In the genomic region with DNA sequence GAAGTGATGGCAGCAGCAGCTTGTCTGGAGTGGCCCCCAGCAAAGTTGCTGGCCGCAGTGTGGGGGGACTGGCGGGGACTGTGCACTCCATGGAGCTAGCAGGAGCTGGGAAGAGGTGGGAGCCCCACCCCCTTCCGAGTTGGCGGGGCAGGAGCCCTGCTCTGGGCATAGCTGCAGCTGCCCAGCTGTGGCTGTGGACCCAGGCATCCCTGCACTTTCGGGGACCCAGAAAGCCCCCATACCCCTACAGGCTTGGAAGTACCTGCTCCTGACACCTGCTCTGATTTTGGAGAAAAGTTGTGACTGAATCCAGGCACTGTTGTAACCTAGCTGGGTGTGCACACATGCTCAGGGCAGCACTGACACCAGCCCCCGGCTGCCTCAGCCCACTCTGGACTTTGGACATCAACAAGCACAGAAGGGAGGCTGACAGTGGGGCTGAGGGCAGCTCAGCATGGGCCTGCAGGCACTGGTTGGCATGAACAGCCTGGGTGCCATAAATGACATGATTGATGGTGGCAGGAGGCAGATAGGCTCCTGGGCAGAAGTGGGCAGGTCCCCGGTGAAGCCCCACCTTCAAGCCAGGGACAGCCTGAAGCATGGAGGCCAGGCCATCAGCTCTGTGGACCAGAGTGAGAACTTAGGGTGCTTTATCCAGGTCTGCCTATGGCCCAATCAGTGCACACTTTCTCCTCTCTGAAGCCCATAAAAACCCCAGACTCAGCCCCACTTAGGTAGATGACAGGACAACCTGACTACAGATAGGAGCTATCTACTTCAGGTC, we compare ENCODE assay signal across 1 cellular context.
TF ChIP-seq lines count a peak whose summit lies in the region.

No MANE protein-coding gene starts in this region.

TF ChIP-seq in HepG2, 621 proteins besides CTCF, POLR2A, EP300 and RAD21 (continued from another document and continues in another):
- TF ChIP-seq, protein P1, sequence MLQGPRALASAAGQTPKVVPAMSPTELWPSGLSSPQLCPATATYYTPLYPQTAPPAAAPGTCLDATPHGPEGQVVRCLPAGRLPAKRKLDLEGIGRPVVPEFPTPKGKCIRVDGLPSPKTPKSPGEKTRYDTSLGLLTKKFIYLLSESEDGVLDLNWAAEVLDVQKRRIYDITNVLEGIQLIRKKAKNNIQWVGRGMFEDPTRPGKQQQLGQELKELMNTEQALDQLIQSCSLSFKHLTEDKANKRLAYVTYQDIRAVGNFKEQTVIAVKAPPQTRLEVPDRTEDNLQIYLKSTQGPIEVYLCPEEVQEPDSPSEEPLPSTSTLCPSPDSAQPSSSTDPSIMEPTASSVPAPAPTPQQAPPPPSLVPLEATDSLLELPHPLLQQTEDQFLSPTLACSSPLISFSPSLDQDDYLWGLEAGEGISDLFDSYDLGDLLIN (CRISPR knock-in tag; IDR thresholded peaks at IDR 0.05; ENCODE audit: borderline replicate concordance), result 0 out of 2 replicates have a peak, but pooled peaks have one; percentile 25
- TF ChIP-seq HINFP (CRISPR knock-in tag; IDR thresholded peaks at IDR 0.05; ENCODE audit: low read depth) (peak; percentile 89), WIZ (CRISPR knock-in tag; IDR thresholded peaks at IDR 0.05) (no peak), FOXK1 (CRISPR knock-in tag; IDR thresholded peaks at IDR 0.05; ENCODE audit: borderline replicate concordance, low read depth) (peak; percentile 93; the same call in 1 of the 2 replicates), MNT (IDR thresholded peaks at IDR 0.05) (peak; percentile 53), NFKB2 (CRISPR knock-in tag; IDR thresholded peaks at IDR 0.05; ENCODE audit: borderline replicate concordance) (peak; percentile 73; the same call in 1 of the 2 replicates), TFDP1 (CRISPR knock-in tag; IDR thresholded peaks at IDR 0.05; ENCODE audit: borderline replicate concordance) (no peak), NR0B2 (CRISPR knock-in tag; IDR thresholded peaks at IDR 0.05) (peak; percentile 15; the same call in 1 of the 2 replicates), KDM1A (CRISPR knock-in tag; IDR thresholded peaks at IDR 0.05) (0 out of 2 replicates have a peak, but pooled peaks have one; percentile 54), IRF9 (CRISPR knock-in tag; IDR thresholded peaks at IDR 0.05; ENCODE audit: borderline replicate concordance) (peak; percentile 32; the same call in 1 of the 2 replicates), MEIS2 (CRISPR knock-in tag; IDR thresholded peaks at IDR 0.05) (peak; percentile 75; the same call in 1 of the 2 replicates), ATM (IDR thresholded peaks at IDR 0.05; ENCODE audit: borderline replicate concordance) (no peak), HOXD1 (CRISPR knock-in tag; IDR thresholded peaks at IDR 0.05) (peak; percentile 64; the same call in 1 of the 2 replicates), ZNF552 (CRISPR knock-in tag; IDR thresholded peaks at IDR 0.05; ENCODE audit: borderline replicate concordance) (0 out of 2 replicates have a peak, but pooled peaks have one; percentile 64), ZNF24 (IDR thresholded peaks at IDR 0.05) (0 out of 2 replicates have a peak, but pooled peaks have one; percentile 9), ZNF709 (CRISPR knock-in tag; IDR thresholded peaks at IDR 0.05) (no peak), ZNF230 (CRISPR knock-in tag; IDR thresholded peaks at IDR 0.05) (0 out of 2 replicates have a peak, but pooled peaks have one; percentile 32), RBFOX2 (IDR thresholded peaks at IDR 0.05; ENCODE audit: low read depth, low read length) (0 out of 2 replicates have a peak, but pooled peaks have one; percentile 29), FOXP1 (IDR thresholded peaks at IDR 0.05) (no peak), FOXP1 (CRISPR knock-in tag; IDR thresholded peaks at IDR 0.05) (0 out of 2 replicates have a peak, but pooled peaks have one; percentile 21), ZNF614 (CRISPR knock-in tag; IDR thresholded peaks at IDR 0.05; ENCODE audit: borderline replicate concordance) (peak; percentile 75; the same call in 1 of the 2 replicates), ZNF33B (CRISPR knock-in tag; IDR thresholded peaks at IDR 0.05) (no peak), IRX3 (CRISPR knock-in tag; IDR thresholded peaks at IDR 0.05; ENCODE audit: borderline replicate concordance, low read depth) (no peak), ZNF713 (CRISPR knock-in tag; IDR thresholded peaks at IDR 0.05) (no peak), RCOR2 (CRISPR knock-in tag; IDR thresholded peaks at IDR 0.05) (0 out of 2 replicates have a peak, but pooled peaks have one; percentile 19), BCLAF1 (IDR thresholded peaks at IDR 0.05) (no peak), ZNF17 (CRISPR knock-in tag; IDR thresholded peaks at IDR 0.05) (no peak), HMGXB3 (CRISPR knock-in tag; IDR thresholded peaks at IDR 0.05; ENCODE audit: borderline replicate concordance) (no peak), ZNF644 (CRISPR knock-in tag; IDR thresholded peaks at IDR 0.05; ENCODE audit: low read depth) (peak; percentile 78), HMGA1 (CRISPR knock-in tag; conservative IDR thresholded peaks at IDR 0.05) (no peak), ELF4 (CRISPR knock-in tag; IDR thresholded peaks at IDR 0.05; ENCODE audit: borderline replicate concordance) (no peak), ZNF775 (CRISPR knock-in tag; IDR thresholded peaks at IDR 0.05; ENCODE audit: borderline replicate concordance) (no peak), HIC2 (CRISPR knock-in tag; IDR thresholded peaks at IDR 0.05; ENCODE audit: low read depth) (peak; percentile 91)
- TF ChIP-seq, protein P2, sequence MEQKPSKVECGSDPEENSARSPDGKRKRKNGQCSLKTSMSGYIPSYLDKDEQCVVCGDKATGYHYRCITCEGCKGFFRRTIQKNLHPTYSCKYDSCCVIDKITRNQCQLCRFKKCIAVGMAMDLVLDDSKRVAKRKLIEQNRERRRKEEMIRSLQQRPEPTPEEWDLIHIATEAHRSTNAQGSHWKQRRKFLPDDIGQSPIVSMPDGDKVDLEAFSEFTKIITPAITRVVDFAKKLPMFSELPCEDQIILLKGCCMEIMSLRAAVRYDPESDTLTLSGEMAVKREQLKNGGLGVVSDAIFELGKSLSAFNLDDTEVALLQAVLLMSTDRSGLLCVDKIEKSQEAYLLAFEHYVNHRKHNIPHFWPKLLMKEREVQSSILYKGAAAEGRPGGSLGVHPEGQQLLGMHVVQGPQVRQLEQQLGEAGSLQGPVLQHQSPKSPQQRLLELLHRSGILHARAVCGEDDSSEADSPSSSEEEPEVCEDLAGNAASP (CRISPR knock-in tag; IDR thresholded peaks at IDR 0.05; ENCODE audit: borderline replicate concordance), result peak; percentile 63; the same call in 1 of the 2 replicates
